ENCODE assay signal across 10 cellular contexts in genomic region chr19:2070436-2070827, GRCh38. TPM values are rescaled to one million over a fixed set of nuclear protein-coding genes. Genes with fewer than 3 reads are reported as not detected.
DNase-seq lines count a peak whose midpoint lies in the region; TF ChIP-seq lines count a peak whose summit lies in the region.
"Had no signal": no experiment of that assay in that cellular context is flagged by ENCODE, and none has a peak within 500 bp of the region (broad histone marks: within the 10 kb centered on the region; RNA-seq: fewer than 3 reads in every experiment).

No MANE protein-coding gene starts in this region.

- no peaks in the 10 kb centered on the region for H3K27me3 Mint-ChIP-seq in IgD-negative memory B cell
- H3K27me3 Mint-ChIP-seq in dendritic cell treated with granulocyte-macrophage colony-stimulating factor and Interleukin-4, amounts not matched to agents 40 ng/mL and 50 ng/mL, for 4 days: no peaks in the 10 kb centered on the region
- H3K27me3 Mint-ChIP-seq: activated CD4-positive, alpha-beta T cell treated with anti-CD3 and anti-CD28 coated beads, Interleukin-2, amount 10 ng/mL, durations not matched to agents 24 days and 14 days had no signal

- peak in 4 of 5 donors; percentile 66 to 73 (median 68) for DNase-seq in ovary
- DNase-seq in transverse colon: peak; percentile 74
- no peak for DNase-seq in stimulated activated naive CD4-positive, alpha-beta T cell treated with Interleukin-2 at 50 U/mL for 16 hours (lab: John Stamatoyannopoulos, UW)
- DNase-seq in NCI-H510A treated with DMSO at 0.1 percent for 48 hours (lab: John Stamatoyannopoulos, UW): no peak
- no peak for DNase-seq in EL

- intact Hi-C loops in dendritic cell treated with granulocyte-macrophage colony-stimulating factor and Interleukin-4, amounts not matched to agents 40 ng/mL and 50 ng/mL, for 4 days (cut with micrococcal nuclease): no loop called here
- intact Hi-C loops in ovary (cut with DNase I) (loop anchor here (2.0 to 10.0 kb wide), 5 partner anchors 48 to 143 kb away; partner anchors contain the start of gene BTBD2 (in 1 of the 4)), transverse colon (cut with DNase I; ENCODE audit: low total_unique reads) (loop anchor here (10.0 kb wide), 1 partner anchor 146 kb away; no protein-coding TSS in a partner anchor)

- peak overlapping the region; percentile 95 to 100 (median 95) for H3K27ac Mint-ChIP-seq in IgD-negative memory B cell
- peak overlapping the region; percentile 26 for H3K27ac Mint-ChIP-seq in dendritic cell treated with granulocyte-macrophage colony-stimulating factor and Interleukin-4, amounts not matched to agents 40 ng/mL and 50 ng/mL, for 4 days

- TF ChIP-seq CTCF in ovary (IDR thresholded peaks at IDR 0.05): no peak
- no peak for TF ChIP-seq CTCF in transverse colon (IDR thresholded peaks at IDR 0.05)

- in situ Hi-C loops in transverse colon (cut with MboI; ENCODE audit: low pct_ligation_motif_present in 1 of 4, low pct_unique_long_range_greater_than_20kb in 1 of 4, low sequenced_read_pairs in 3 of 4): loop anchor here in 1 of 4 donors (10.0 kb wide), 1 partner anchor 46 kb away; no protein-coding TSS in a partner anchor

- H3K4me3 Mint-ChIP-seq in IgD-negative memory B cell: peak overlapping the region in 1 of 4 donors; percentile 81
- H3K4me3 Mint-ChIP-seq in dendritic cell treated with granulocyte-macrophage colony-stimulating factor and Interleukin-4, amounts not matched to agents 40 ng/mL and 50 ng/mL, for 4 days: no peak overlapping the region
- H3K4me3 Mint-ChIP-seq: T-helper 1 cell treated with Interleukin-12 subunit alpha and Interleukin-12 subunit beta and Interleukin-4 antibody, amounts not matched to agents 30 μg/mL and 1 μg/mL, for 36 hours had no signal

- no peak for TF ChIP-seq POLR2A in ovary (IDR thresholded peaks at IDR 0.05)
- TF ChIP-seq POLR2A in transverse colon (IDR thresholded peaks at IDR 0.05): no peak

- H3K4me1 ChIP-seq in ovary (ENCODE audit: insufficient read depth) (peaks cover 6% of the 10 kb centered on the region), transverse colon (peaks cover 0 to 49% (median 27%) of the 10 kb centered on the region in 4 donors)

- H3K27ac ChIP-seq in ovary (peak overlapping the region in 1 of 2 donors; percentile 49), transverse colon (peak overlapping the region; percentile 78 to 85 (median 83))

- H3K4me1 Mint-ChIP-seq in IgD-negative memory B cell: peaks cover 28 to 38% (median 32%) of the 10 kb centered on the region in 3 donors
- H3K4me1 Mint-ChIP-seq in dendritic cell treated with granulocyte-macrophage colony-stimulating factor and Interleukin-4, amounts not matched to agents 40 ng/mL and 50 ng/mL, for 4 days (ENCODE audit: low read depth): peaks cover 59% of the 10 kb centered on the region

- no peaks in the 10 kb centered on the region for H3K27me3 ChIP-seq in ovary
- H3K27me3 ChIP-seq in transverse colon: no peaks in the 10 kb centered on the region

- H3K36me3 Mint-ChIP-seq in IgD-negative memory B cell: peaks cover 3% of the 10 kb centered on the region
- H3K36me3 Mint-ChIP-seq in dendritic cell treated with granulocyte-macrophage colony-stimulating factor and Interleukin-4, amounts not matched to agents 40 ng/mL and 50 ng/mL, for 4 days (ENCODE audit: low read depth): peaks cover 55% of the 10 kb centered on the region

- H3K9me3 ChIP-seq in ovary: no peaks in the 10 kb centered on the region
- H3K9me3 ChIP-seq in transverse colon: no peaks in the 10 kb centered on the region

- TF ChIP-seq EP300 in ovary (IDR thresholded peaks at IDR 0.05): no peak
- no peak for TF ChIP-seq EP300 in transverse colon (IDR thresholded peaks at IDR 0.05; ENCODE audit: low read depth)

- H3K36me3 ChIP-seq in ovary (no peaks in the 10 kb centered on the region), transverse colon (peaks cover 0 to 36% (median 16%) of the 10 kb centered on the region in 4 donors)

- H3K9me3 Mint-ChIP-seq in IgD-negative memory B cell: no peaks in the 10 kb centered on the region
- no peaks in the 10 kb centered on the region for H3K9me3 Mint-ChIP-seq in dendritic cell treated with granulocyte-macrophage colony-stimulating factor and Interleukin-4, amounts not matched to agents 40 ng/mL and 50 ng/mL, for 4 days
- H3K9me3 Mint-ChIP-seq: activated CD4-positive, alpha-beta T cell treated with anti-CD3 and anti-CD28 coated beads, Interleukin-2, amount 10 ng/mL, durations not matched to agents 24 days and 14 days; neural crest cell; T-helper 1 cell treated with Interleukin-12 subunit alpha and Interleukin-12 subunit beta and Interleukin-4 antibody, amounts not matched to agents 30 μg/mL and 1 μg/mL, for 36 hours had no signal

- WGBS in ovary, 3 donors: 30 to 46% (median 34%) methylated on average over 10 of the region's 10 CpGs
- 42 to 50% methylated on average over 5 to 10 of the region's 10 CpGs for WGBS in transverse colon (ENCODE audit: low coverage in 1 of 2), 2 donors

- no peak overlapping the region for H3K4me3 ChIP-seq in ovary
- no peak overlapping the region for H3K4me3 ChIP-seq in transverse colon

RNA-seq across cellular contexts. Expression of gene MKNK2, which starts 19.4 kb away (rescaled TPM):
- polyA plus RNA-seq in IgD-negative memory B cell (83.9 TPM), ovary (10 to 100 TPM; 22.1 to 69.5 TPM)
- total RNA-seq in ovary (100 to 1,000 TPM in 5 of 7 donors, 10 to 100 TPM in 2; 58.3 to 186 (median 122) TPM), transverse colon (100 to 1,000 TPM; 189 to 279 (median 236) TPM)

RNA-seq across cellular contexts. Expression of gene MOB3A, which starts 25.7 kb away (rescaled TPM):
- polyA plus RNA-seq in IgD-negative memory B cell (136 TPM), ovary (10 to 100 TPM; 21.1 to 22.5 TPM)
- total RNA-seq in ovary (10 to 100 TPM; 16.6 to 61.5 (median 47.8) TPM), transverse colon (10 to 100 TPM; 18.7 to 74.2 (median 46.1) TPM)

RNA-seq across cellular contexts. Expression of gene IZUMO4, which starts 26.3 kb away (rescaled TPM):
- polyA plus RNA-seq in IgD-negative memory B cell (0.83 TPM), ovary (10 to 100 TPM in 1 of 2 donors, 1 to 10 TPM in 1; 1.8 to 31.7 TPM)
- total RNA-seq in ovary (10 to 100 TPM in 5 of 7 donors, 1 to 10 TPM in 2; 4.5 to 24.5 (median 10.7) TPM), transverse colon (1 to 10 TPM in 2 of 4 donors, not detected in 2; 2.3 to 5.4 TPM)

RNA-seq across cellular contexts. Expression of gene BTBD2, which starts 54.9 kb away (rescaled TPM):
- polyA plus RNA-seq in IgD-negative memory B cell: 8.2 TPM
- total RNA-seq in ovary: 100 to 1,000 TPM in 1 of 7 donors, 10 to 100 TPM in 6; 47.8 to 131 (median 90.2) TPM
- polyA plus RNA-seq in ovary: 10 to 100 TPM; 14.4 to 65.7 TPM
- 10 to 100 TPM; 66.7 to 88.6 (median 84.4) TPM for total RNA-seq in transverse colon

Comparison
In these comparisons a context has a peak if more than half of its experiments do, and no peak if none do; other contexts are left out.
1. DNase-seq: peak in ovary (4 of 5) and transverse colon (single experiment); none in stimulated activated naive CD4-positive, alpha-beta T cell treated with Interleukin-2 at 50 U/mL for 16 hours (single experiment), NCI-H510A treated with DMSO at 0.1 percent for 48 hours (single experiment) and EL (single experiment).